In genomic region chr13:80070024-80070703, GRCh38 we compare ENCODE assay signal across 29 cellular contexts.
DNase-seq lines count a peak whose midpoint lies in the region; ATAC-seq and TF ChIP-seq lines count a peak whose summit lies in the region.
"Had no signal": no experiment of that assay in that cellular context is flagged by ENCODE, and none has a peak within 500 bp of the region (broad histone marks: within the 10 kb centered on the region; RNA-seq: fewer than 3 reads in every experiment).

No MANE protein-coding gene starts in this region.

- no peaks in the 10 kb centered on the region for H3K9me3 Mint-ChIP-seq in endodermal cell
- H3K9me3 Mint-ChIP-seq: activated CD4-positive, alpha-beta T cell treated with anti-CD3 and anti-CD28 coated beads, Interleukin-2, amount 10 ng/mL, durations not matched to agents 24 days and 14 days; CD4-positive, alpha-beta T cell; nephron had no signal

- no peak overlapping the region for H3K4me3 Mint-ChIP-seq in endodermal cell
- H3K4me3 Mint-ChIP-seq: activated CD4-positive, alpha-beta T cell treated with anti-CD3 and anti-CD28 coated beads, Interleukin-2, amount 10 ng/mL, durations not matched to agents 24 days and 14 days; activated CD8-positive, alpha-beta memory T cell treated with anti-CD3 and anti-CD28 coated beads, Interleukin-2, amount 10 ng/mL, durations not matched to agents 7 days and 5 days; activated naive CD8-positive, alpha-beta T cell; CD4-positive, alpha-beta T cell; IgD-negative memory B cell; nephron had no signal

- H3K27ac ChIP-seq in endodermal cell (ENCODE audit: low read depth, low read length) (no peak overlapping the region), neuronal stem cell (replicated peaks; ENCODE audit: low read length) (no peak overlapping the region)
- H3K27ac ChIP-seq: thyroid gland had no signal

- no peaks in the 10 kb centered on the region for H3K36me3 ChIP-seq in H7 (replicated peaks; ENCODE audit: control insufficient read depth, insufficient read depth, low read length)
- no peaks in the 10 kb centered on the region for H3K36me3 ChIP-seq in endodermal cell (ENCODE audit: control insufficient read depth, insufficient read depth, low read length)
- H3K36me3 ChIP-seq in neuronal stem cell (replicated peaks in 1 of 2; ENCODE audit: control insufficient read depth in 2 of 2, insufficient read depth in 2 of 2, low read length in 2 of 2), result no peaks in the 10 kb centered on the region
- H3K36me3 ChIP-seq: thyroid gland had no signal

- no peak overlapping the region for H2AK5ac ChIP-seq in neuronal stem cell (ENCODE audit: low read depth, low read length)

- WGBS in endodermal cell (ENCODE audit: insufficient coverage in 1 of 2, insufficient read length in 1 of 2), 2 experiments, result 58 to 64% methylated on average over 9 to 11 of the region's 11 CpGs
- no CpG with 5 or more reads among the region's 11 CpGs for WGBS in neuronal stem cell (ENCODE audit: extremely low coverage in 2 of 2, insufficient read length in 2 of 2, insufficient replicate concordance in 1 of 2), 2 donors

- H3K4me1 Mint-ChIP-seq in endodermal cell, result no peaks in the 10 kb centered on the region
- H3K4me1 Mint-ChIP-seq: activated CD4-positive, alpha-beta T cell treated with anti-CD3 and anti-CD28 coated beads, Interleukin-2, amount 10 ng/mL, durations not matched to agents 24 days and 14 days; activated CD8-positive, alpha-beta memory T cell treated with anti-CD3 and anti-CD28 coated beads, Interleukin-2, amount 10 ng/mL, durations not matched to agents 7 days and 5 days had no signal

- no peak overlapping the region for H3K4me3 ChIP-seq in H7 (ENCODE audit: insufficient read depth, low read depth, low read length)
- no peak overlapping the region for H3K4me3 ChIP-seq in endodermal cell (ENCODE audit: low read length)
- no peak overlapping the region for H3K4me3 ChIP-seq in neuronal stem cell (ENCODE audit: low read length in 2 of 2)
- H3K4me3 ChIP-seq: thyroid gland had no signal

- no peak for TF ChIP-seq CTCF in endodermal cell (conservative IDR thresholded peaks at IDR 0.05)

- no peak overlapping the region for H2BK12ac ChIP-seq in neuronal stem cell (ENCODE audit: low read length)

- no peak overlapping the region for H4K8ac ChIP-seq in neuronal stem cell (ENCODE audit: low read depth, low read length)

- H3K27me3 Mint-ChIP-seq in endodermal cell (ENCODE audit: insufficient read depth), result no peaks in the 10 kb centered on the region
- H3K27me3 Mint-ChIP-seq: activated CD4-positive, alpha-beta T cell treated with anti-CD3 and anti-CD28 coated beads, Interleukin-2, amount 10 ng/mL, durations not matched to agents 24 days and 14 days; activated CD8-positive, alpha-beta memory T cell treated with anti-CD3 and anti-CD28 coated beads, Interleukin-2, amount 10 ng/mL, durations not matched to agents 7 days and 5 days; activated naive CD8-positive, alpha-beta T cell; CD4-positive, alpha-beta T cell; IgD-negative memory B cell had no signal

- H3K9me3 ChIP-seq in endodermal cell (ENCODE audit: control insufficient read depth, low read length) (no peaks in the 10 kb centered on the region), neuronal stem cell (replicated peaks in 1 of 2; ENCODE audit: control insufficient read depth in 2 of 2, insufficient read depth in 1 of 2, low read depth in 1 of 2, low read length in 2 of 2) (no peaks in the 10 kb centered on the region)
- H3K9me3 ChIP-seq: thyroid gland had no signal

- no peak overlapping the region for H4K91ac ChIP-seq in neuronal stem cell (ENCODE audit: low read depth, low read length, poor library complexity)

- H2AFZ ChIP-seq in neuronal stem cell (ENCODE audit: low read length), result peak overlapping the region; percentile 66

- H3K79me1 ChIP-seq in neuronal stem cell (ENCODE audit: low read depth, low read length), result no peaks in the 10 kb centered on the region

- no peak overlapping the region for H2BK120ac ChIP-seq in neuronal stem cell (ENCODE audit: low read depth, low read length)

- H3K23ac ChIP-seq in neuronal stem cell (ENCODE audit: low read depth, low read length, poor library complexity), result no peak overlapping the region

- peak; percentile 23 for DNase-seq in H7
- DNase-seq in NCI-H2107 (lab: John Stamatoyannopoulos, UW), result peak; percentile 42
- DNase-seq in endodermal cell, result peak; percentile 58
- DNase-seq in neuronal stem cell (ENCODE audit: low spot score), result no peak
- DNase-seq in SKM-1 treated with dmso at 0.1 percent for 144 hours (lab: John Stamatoyannopoulos, UW; ENCODE audit: unreplicated experiment), result no peak
- no peak for DNase-seq in retina
- DNase-seq: activated CD4-positive, alpha-beta T cell treated with anti-CD3 and anti-CD28 coated beads, Interleukin-2, amount 10 ng/mL, durations not matched to agents 24 days and 14 days; activated CD8-positive, alpha-beta memory T cell treated with anti-CD3 and anti-CD28 coated beads, Interleukin-2, amount 10 ng/mL, durations not matched to agents 7 days and 5 days; CD4-positive, alpha-beta T cell; cerebellar nuclear complex; DMS79 treated with DMSO at 0.1 percent for 48 hours; effector CD4-positive, alpha-beta T cell; kidney glomerular epithelial cell; MM.1S; NCI-H187 treated with DMSO at 0.1 percent for 48 hours; NCI-H69; OCI-M1; posterior cingulate gyrus; stimulated activated CD4-positive, alpha-beta T cell treated with anti-CD3 and anti-CD28 coated beads, Interleukin-2, amount 100 ng/mL, for 24 hours; stimulated activated naive CD4-positive, alpha-beta T cell; T-helper 1 cell; thyroid gland had no signal

- H3K9ac ChIP-seq in endodermal cell (ENCODE audit: extremely low read depth, low read length, poor library complexity, severe bottlenecking) (no peak overlapping the region), neuronal stem cell (ENCODE audit: low read depth, low read length, poor library complexity) (no peak overlapping the region)

- H3K27me3 ChIP-seq in H7 (ENCODE audit: control insufficient read depth, insufficient read depth, low read length) (no peaks in the 10 kb centered on the region), endodermal cell (ENCODE audit: control insufficient read depth, insufficient read depth, low read length, poor library complexity, severe bottlenecking) (no peaks in the 10 kb centered on the region), neuronal stem cell (ENCODE audit: control insufficient read depth in 3 of 3, insufficient read depth in 3 of 3, low read depth in 1 of 3, low read length in 3 of 3) (no peaks in the 10 kb centered on the region)
- H3K27me3 ChIP-seq: thyroid gland had no signal

- H3K4me1 ChIP-seq in endodermal cell (ENCODE audit: control insufficient read depth, insufficient read depth, low read length) (no peaks in the 10 kb centered on the region), neuronal stem cell (ENCODE audit: control insufficient read depth in 2 of 2, insufficient read depth in 1 of 2, low read depth in 1 of 2, low read length in 2 of 2) (peaks cover 2 to 7% of the 10 kb centered on the region in 2 donors)
- H3K4me1 ChIP-seq: thyroid gland had no signal

- no peak overlapping the region for H3K27ac Mint-ChIP-seq in endodermal cell
- H3K27ac Mint-ChIP-seq: activated CD4-positive, alpha-beta T cell treated with anti-CD3 and anti-CD28 coated beads, Interleukin-2, amount 10 ng/mL, durations not matched to agents 24 days and 14 days; activated CD8-positive, alpha-beta memory T cell treated with anti-CD3 and anti-CD28 coated beads, Interleukin-2, amount 10 ng/mL, durations not matched to agents 7 days and 5 days; activated naive CD8-positive, alpha-beta T cell; CD4-positive, alpha-beta T cell; IgD-negative memory B cell; nephron had no signal

- H3K4ac ChIP-seq in neuronal stem cell (ENCODE audit: low read length), result no peak overlapping the region

- no peaks in the 10 kb centered on the region for H3K36me3 Mint-ChIP-seq in endodermal cell (ENCODE audit: low read depth)
- H3K36me3 Mint-ChIP-seq: activated CD8-positive, alpha-beta memory T cell treated with anti-CD3 and anti-CD28 coated beads, Interleukin-2, amount 10 ng/mL, durations not matched to agents 7 days and 5 days; activated naive CD8-positive, alpha-beta T cell; IgD-negative memory B cell had no signal

- H3K4me2 ChIP-seq in neuronal stem cell (ENCODE audit: insufficient read depth, low read length, poor library complexity, severe bottlenecking), result peak overlapping the region; percentile 15

- no peak overlapping the region for H3K14ac ChIP-seq in neuronal stem cell (ENCODE audit: low read length)

- H3K18ac ChIP-seq in neuronal stem cell (ENCODE audit: low read length), result no peak overlapping the region

- H2BK5ac ChIP-seq in neuronal stem cell (ENCODE audit: low read length), result no peak overlapping the region

- ATAC-seq in HG03565 (IDR thresholded peaks at IDR 0.05; ENCODE audit: unreplicated experiment) (no peak), HG03159 (IDR thresholded peaks at IDR 0.05; ENCODE audit: unreplicated experiment) (no peak)
- ATAC-seq: activated CD8-positive, alpha-beta memory T cell treated with anti-CD3 and anti-CD28 coated beads, Interleukin-2, amount 10 ng/mL, durations not matched to agents 7 days and 5 days; HCT116; Right ventricle myocardium inferior had no signal

- no peak overlapping the region for H2BK15ac ChIP-seq in neuronal stem cell (ENCODE audit: low read length)

Comparison
In these comparisons a context has a peak if more than half of its experiments do, and no peak if none do; other contexts are left out.
1. DNase-seq: peak in H7 (single experiment), NCI-H2107 (single experiment) and endodermal cell (single experiment); none in neuronal stem cell (single experiment), SKM-1 treated with dmso at 0.1 percent for 144 hours (single experiment) and retina (single experiment).